Comparison of ENCODE assay signal across 28 cellular contexts in the genomic region with DNA sequence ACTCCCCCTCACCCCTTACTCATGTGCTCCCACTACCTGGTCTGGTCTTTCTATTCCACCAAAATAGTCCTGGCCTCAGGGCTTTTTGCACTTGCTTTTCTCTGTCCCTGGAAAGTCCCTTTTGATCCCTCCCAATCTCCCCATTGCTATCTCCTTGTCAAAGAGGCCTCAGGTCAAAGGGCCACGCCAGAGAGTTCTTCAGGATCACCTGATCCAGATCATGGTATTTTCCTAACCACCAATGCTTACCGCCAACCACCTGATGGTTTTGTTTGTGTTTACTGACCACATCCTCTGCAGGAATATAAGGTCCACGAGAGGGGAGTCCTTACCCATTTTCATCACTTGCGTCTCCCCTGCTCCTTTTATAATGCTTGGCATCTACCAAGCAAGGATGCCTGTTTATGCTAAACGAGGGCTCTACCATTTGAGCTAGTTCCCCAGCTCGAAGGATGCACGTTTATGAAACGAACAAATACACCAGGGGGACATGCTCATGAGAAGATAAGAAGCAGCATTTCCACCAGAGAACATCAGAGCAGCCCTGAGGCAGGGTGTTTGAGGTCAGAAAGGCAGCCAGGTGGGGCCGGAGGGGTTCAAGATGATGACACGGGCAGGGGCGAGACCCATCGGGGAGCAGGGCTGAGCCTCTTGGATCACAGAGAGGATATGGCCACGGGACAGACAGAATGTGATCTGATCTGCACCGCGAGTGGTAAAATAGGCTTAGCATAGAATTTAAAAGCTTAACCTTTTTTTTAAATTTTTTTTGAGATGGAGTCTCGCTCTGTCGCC. TPM values are rescaled to one million over a fixed set of nuclear protein-coding genes. Genes with fewer than 3 reads are reported as not detected.
DNase-seq lines count a peak whose midpoint lies in the region; ATAC-seq, FAIRE-seq and TF ChIP-seq lines count a peak whose summit lies in the region.
"Had no signal": no experiment of that assay in that cellular context is flagged by ENCODE, and none has a peak within 500 bp of the region (broad histone marks: within the 10 kb centered on the region; RNA-seq: fewer than 3 reads in every experiment).

No MANE protein-coding gene starts in this region.

- H3K27me3 ChIP-seq in Caco-2 (replicated peaks; ENCODE audit: control insufficient read depth, insufficient read depth, low read length) (no peaks in the 10 kb centered on the region), tibial nerve (no peaks in the 10 kb centered on the region)
- H3K27me3 ChIP-seq: sigmoid colon, stomach, tibial artery had no signal

- H3K4me1 ChIP-seq in Caco-2 (peaks cover 12% of the 10 kb centered on the region), tibial nerve (peaks cover 0 to 16% (median 2%) of the 10 kb centered on the region in 4 donors)

- H3K9me3 Mint-ChIP-seq in Caco-2 (ENCODE audit: unreplicated experiment): no peaks in the 10 kb centered on the region
- H3K9me3 Mint-ChIP-seq in nephron: no peaks in the 10 kb centered on the region
- H3K9me3 Mint-ChIP-seq: activated naive CD4-positive, alpha-beta T cell treated with anti-CD3 and anti-CD28 coated beads for 36 hours; CD4-positive, CD25-positive, alpha-beta regulatory T cell; mesothelial cell of epicardium had no signal

- TF ChIP-seq EP300 in tibial nerve (IDR thresholded peaks at IDR 0.05): no peak

- H3K27ac ChIP-seq in tibial nerve: no peak overlapping the region
- H3K27ac ChIP-seq: esophagus muscularis mucosa, RWPE1, sigmoid colon, stomach, tibial artery, WERI-Rb-1 had no signal

- CTCF ChIA-PET in Caco-2 (lab: Charles Lee): no interaction called here

- H3K36me3 ChIP-seq in Caco-2 (ENCODE audit: control insufficient read depth, insufficient read depth, low read length) (no peaks in the 10 kb centered on the region), tibial nerve (no peaks in the 10 kb centered on the region)
- H3K36me3 ChIP-seq: esophagus muscularis mucosa, sigmoid colon, stomach, tibial artery, WERI-Rb-1 had no signal

- no TSS peak for BruUV-seq in Caco-2 (replicated peaks; lab: Mats Ljungman, UMichigan)

- peak; percentile 16 for FAIRE-seq in GM12891 (lab: Jason Lieb, UNC)
- FAIRE-seq: frontal cortex, G401.6 had no signal

- H3K4me1 Mint-ChIP-seq in Caco-2 (ENCODE audit: low read depth, unreplicated experiment) (peaks cover 9% of the 10 kb centered on the region), T-helper 17 cell (peaks cover 12% of the 10 kb centered on the region), nephron (peaks cover 7% of the 10 kb centered on the region)

- H3K27me3 Mint-ChIP-seq in Caco-2 (ENCODE audit: insufficient read depth, unreplicated experiment) (no peaks in the 10 kb centered on the region), T-helper 17 cell (no peaks in the 10 kb centered on the region), nephron (ENCODE audit: low read depth) (peaks cover 4% of the 10 kb centered on the region)
- H3K27me3 Mint-ChIP-seq: progenitor cell of endocrine pancreas had no signal

- H3K27ac Mint-ChIP-seq in Caco-2 (ENCODE audit: unreplicated experiment) (peak overlapping the region; percentile 56), T-helper 17 cell (no peak overlapping the region), nephron (no peak overlapping the region)
- H3K27ac Mint-ChIP-seq: activated naive CD4-positive, alpha-beta T cell treated with anti-CD3 and anti-CD28 coated beads for 36 hours; CD4-positive, CD25-positive, alpha-beta regulatory T cell; mesothelial cell of epicardium; progenitor cell of endocrine pancreas had no signal

- H3K9me3 ChIP-seq in Caco-2 (no peaks in the 10 kb centered on the region), T-helper 17 cell (ENCODE audit: control insufficient read depth, low read length, poor library complexity, severe bottlenecking) (no peaks in the 10 kb centered on the region), tibial nerve (no peaks in the 10 kb centered on the region)
- H3K9me3 ChIP-seq: esophagus muscularis mucosa, sigmoid colon, SK-N-SH, stomach, tibial artery had no signal

- H3K4me3 ChIP-seq in Caco-2 (ENCODE audit: low read depth, low read length) (no peak overlapping the region), tibial nerve (no peak overlapping the region)
- H3K4me3 ChIP-seq: esophagus muscularis mucosa, sigmoid colon, stomach, tibial artery had no signal

- peak overlapping the region; percentile 46 for H3K4me3 Mint-ChIP-seq in Caco-2 (ENCODE audit: unreplicated experiment)
- peak overlapping the region; percentile 37 for H3K4me3 Mint-ChIP-seq in T-helper 17 cell
- peak overlapping the region in 2 of 3 experiments; percentile 36 to 67 for H3K4me3 Mint-ChIP-seq in nephron
- H3K4me3 Mint-ChIP-seq: activated naive CD4-positive, alpha-beta T cell treated with anti-CD3 and anti-CD28 coated beads for 36 hours; mesothelial cell of epicardium had no signal

- H3K36me3 Mint-ChIP-seq in Caco-2 (ENCODE audit: insufficient read depth, unreplicated experiment) (peaks cover 6% of the 10 kb centered on the region), T-helper 17 cell (ENCODE audit: low read depth) (no peaks in the 10 kb centered on the region), nephron (ENCODE audit: low read depth) (no peaks in the 10 kb centered on the region)
- H3K36me3 Mint-ChIP-seq: CD4-positive, CD25-positive, alpha-beta regulatory T cell; mesothelial cell of epicardium; naive thymus-derived CD4-positive, alpha-beta T cell had no signal

- intact Hi-C loops in Caco-2 (cut with micrococcal nuclease; ENCODE audit: unreplicated experiment): no loop called here

- no peak for ATAC-seq in T-helper 17 cell
- no peak for ATAC-seq in left lobe of liver
- no peak for ATAC-seq in GM18867 (IDR thresholded peaks at IDR 0.05; ENCODE audit: unreplicated experiment)
- ATAC-seq: naive thymus-derived CD4-positive, alpha-beta T cell had no signal

- peak; percentile 32 to 56 for DNase-seq in Caco-2
- DNase-seq in GM12891 (ENCODE audit: insufficient read length, low spot score): no peak
- no peak for DNase-seq in T-helper 17 cell
- no peak for DNase-seq in tibial nerve (ENCODE audit: low spot score in 2 of 2)
- DNase-seq in left lobe of liver (ENCODE audit: low spot score): no peak
- DNase-seq: activated CD4-positive, alpha-beta T cell treated with anti-CD3 and anti-CD28 coated beads, Interleukin-2, amount 50 U/mL, for 4 hours; activated naive CD4-positive, alpha-beta T cell treated with anti-CD3 and anti-CD28 coated beads for 36 hours; CD4-positive, CD25-positive, alpha-beta regulatory T cell; cortex of kidney; DMS153; H7; naive thymus-derived CD4-positive, alpha-beta T cell; NCI-H1694; NCI-H2171; NCI-H526 treated with DMSO at 0.1 percent for 48 hours; sigmoid colon; SK-N-SH; stomach; tibial artery; WERI-Rb-1 had no signal

- TF ChIP-seq POLR2A in GM12891 (IDR thresholded peaks at IDR 0.05; ENCODE audit: low read depth, low read length) (no peak), tibial nerve (IDR thresholded peaks at IDR 0.05) (no peak)

- POLR2A ChIA-PET in Caco-2 (lab: Charles Lee): no interaction called here

- WGBS in tibial nerve, 2 donors: 80 to 83% methylated on average over 17 of the region's 17 CpGs

- no peak for TF ChIP-seq CTCF in Caco-2 (IDR thresholded peaks at IDR 0.05; ENCODE audit: insufficient read depth in 1 of 2, low read depth in 1 of 2, low read length in 1 of 2, severe bottlenecking in 1 of 2, unreplicated experiment in 1 of 2)
- TF ChIP-seq CTCF in nephron (IDR thresholded peaks at IDR 0.05; ENCODE audit: unreplicated experiment in 3 of 3): no peak
- TF ChIP-seq CTCF in tibial nerve (IDR thresholded peaks at IDR 0.05): no peak

TF ChIP-seq in GM12891, 5 proteins besides CTCF, POLR2A, EP300 and RAD21:
- TF ChIP-seq POLR2AphosphoS5 (IDR thresholded peaks at IDR 0.05; ENCODE audit: low read depth, low read length) (no peak), PAX5 (IDR thresholded peaks at IDR 0.05; ENCODE audit: insufficient read depth, low read length, severe bottlenecking) (no peak), POU2F2 (IDR thresholded peaks at IDR 0.05; ENCODE audit: low read depth, low read length) (no peak), SPI1 (IDR thresholded peaks at IDR 0.05; ENCODE audit: low read depth, low read length) (no peak), TAF1 (IDR thresholded peaks at IDR 0.05; ENCODE audit: low read depth, low read length) (no peak)

RNA-seq across cellular contexts. Expression of a gene that starts 43.1 kb away (rescaled TPM):
- total RNA-seq in Caco-2 (2022): 50.8 and 51.2 TPM in 2 replicates
- 5.0 TPM for polyA plus RNA-seq in GM12891 (2012; ENCODE audit: low read depth, missing spikeins)
- 10 to 100 TPM; 59.8 to 60.9 TPM for total RNA-seq in T-helper 17 cell
- total RNA-seq in tibial nerve: 10 to 100 TPM; 24.5 to 47.3 (median 26.4) TPM
- total RNA-seq in left lobe of liver: 8.4 TPM

Comparison
In these comparisons a context has a peak if more than half of its experiments do, and no peak if none do; other contexts are left out.
1. DNase-seq: peak in Caco-2 (2 of 2); none in GM12891 (single experiment), T-helper 17 cell (0 of 3), tibial nerve (0 of 2) and left lobe of liver (single experiment).
2. Peak in every context shown above with its lines, with median percentiles within 50 percentile points of each other: H3K4me3 Mint-ChIP-seq.